ENCODE assay signal across 8 cellular contexts in genomic region chr3:44762170-44762677, GRCh38. TPM values are rescaled to one million over a fixed set of nuclear protein-coding genes. Genes with fewer than 3 reads are reported as not detected.
A peak's percentile ranks its signal among the peaks of the same experiment; 100 is the strongest.
DNase-seq lines count a peak whose midpoint lies in the region; ATAC-seq, FAIRE-seq and TF ChIP-seq lines count a peak whose summit lies in the region.

No MANE protein-coding gene starts in this region.

- TF ChIP-seq CTCF in keratinocyte (optimal IDR thresholded peaks at IDR 0.05 in 1 of 3, IDR thresholded peaks at IDR 0.05 in 1 of 3, conservative IDR thresholded peaks at IDR 0.05 in 1 of 3; ENCODE audit: extremely low read depth in 1 of 3, insufficient read depth in 2 of 3, low read length in 3 of 3), result no peak
- TF ChIP-seq CTCF in thyroid gland (IDR thresholded peaks at IDR 0.05), result no peak

- H3K4me2 ChIP-seq in keratinocyte (ENCODE audit: control insufficient read depth, extremely low read depth, insufficient read depth, low read depth, low read length), result peak overlapping the region; percentile 99

- no peaks in the 10 kb centered on the region for H4K20me1 ChIP-seq in keratinocyte (ENCODE audit: control insufficient read depth, extremely low read depth, insufficient read depth, low read length)

- peak overlapping the region; percentile 85 for H3K9ac ChIP-seq in keratinocyte (ENCODE audit: control insufficient read depth, extremely low read depth, insufficient read depth, low read length)

- peak overlapping the region; percentile 100 for H2AFZ ChIP-seq in keratinocyte (ENCODE audit: control insufficient read depth, low read length)

- DNase-seq in GM03348 (ENCODE audit: low spot score) (peak; percentile 14), keratinocyte (ENCODE audit: low read depth, low spot score) (no peak), thyroid gland (no peak), DMS114 treated with DMSO at 0.1 percent for 48 hours (lab: John Stamatoyannopoulos, UW; ENCODE audit: unreplicated experiment) (no peak)
- DNase-seq in activated T-helper 1 cell treated with anti-CD3 and anti-CD28 coated beads, Interleukin-12 subunit alpha, Interleukin-12 subunit beta, Interleukin-2, Interleukin-4 antibody, amounts not matched to agents 30 ng/mL and 10 ng/mL and 1 ng/mL, durations not matched to agents 14 hours and 24 hours and 36 hours (ENCODE audit: low spot score), result no peak
- no peak for DNase-seq in stimulated activated CD4-positive, alpha-beta T cell treated with anti-CD3 and anti-CD28 coated beads, Interleukin-2, amount 100 ng/mL, for 48 hours

- H3K9me3 ChIP-seq in keratinocyte (ENCODE audit: control insufficient read depth, low read depth, low read length), result no peaks in the 10 kb centered on the region
- H3K9me3 ChIP-seq in thyroid gland, result no peaks in the 10 kb centered on the region

- H3K4me1 ChIP-seq in keratinocyte (ENCODE audit: control insufficient read depth, extremely low read depth, insufficient read depth, low read length), result peaks cover 9% of the 10 kb centered on the region
- H3K4me1 ChIP-seq in thyroid gland, result peaks cover 10 to 13% of the 10 kb centered on the region in 2 donors

- peaks cover 4% of the 10 kb centered on the region for H3K27me3 Mint-ChIP-seq in activated T-helper 1 cell treated with anti-CD3 and anti-CD28 coated beads, Interleukin-12 subunit alpha, Interleukin-12 subunit beta, Interleukin-2, Interleukin-4 antibody, amounts not matched to agents 30 ng/mL and 10 ng/mL and 1 ng/mL, durations not matched to agents 14 hours and 24 hours and 36 hours (ENCODE audit: insufficient read depth)

- peaks cover 50% of the 10 kb centered on the region for H3K79me2 ChIP-seq in keratinocyte (ENCODE audit: control insufficient read depth, insufficient read depth, low read length)

- peaks cover 36% of the 10 kb centered on the region for H3K4me1 Mint-ChIP-seq in activated T-helper 1 cell treated with anti-CD3 and anti-CD28 coated beads, Interleukin-12 subunit alpha, Interleukin-12 subunit beta, Interleukin-2, Interleukin-4 antibody, amounts not matched to agents 30 ng/mL and 10 ng/mL and 1 ng/mL, durations not matched to agents 14 hours and 24 hours and 36 hours (ENCODE audit: low read depth)

- peak; percentile 9 for ATAC-seq in HG03457 (IDR thresholded peaks at IDR 0.05; ENCODE audit: unreplicated experiment)
- ATAC-seq in HG02981 (IDR thresholded peaks at IDR 0.05; ENCODE audit: unreplicated experiment), result no peak

- TF ChIP-seq POLR2A in thyroid gland (IDR thresholded peaks at IDR 0.05), result no peak

- H3K9me1 ChIP-seq in keratinocyte (ENCODE audit: control insufficient read depth, extremely low read depth, insufficient read depth, low read length), result no peaks in the 10 kb centered on the region

- 2 to 4% methylated on average over 9 of the region's 9 CpGs for WGBS in thyroid gland, 2 donors

- dilution Hi-C loops in keratinocyte (cut with MboI; ENCODE audit: extremely low pct_ligation_motif_present, low sequenced_read_pairs), result no loop called here

- H3K36me3 ChIP-seq in keratinocyte (ENCODE audit: control insufficient read depth in 2 of 2, extremely low read depth in 1 of 2, insufficient read depth in 2 of 2, low read length in 2 of 2) (peaks cover 0 to 6% of the 10 kb centered on the region in 2 experiments), thyroid gland (no peaks in the 10 kb centered on the region)

- H3K9me3 Mint-ChIP-seq in activated T-helper 1 cell treated with anti-CD3 and anti-CD28 coated beads, Interleukin-12 subunit alpha, Interleukin-12 subunit beta, Interleukin-2, Interleukin-4 antibody, amounts not matched to agents 30 ng/mL and 10 ng/mL and 1 ng/mL, durations not matched to agents 14 hours and 24 hours and 36 hours, result peaks cover 41% of the 10 kb centered on the region

- H3K27me3 ChIP-seq in keratinocyte (ENCODE audit: control insufficient read depth, extremely low read depth, insufficient read depth, low read length), result no peaks in the 10 kb centered on the region
- no peaks in the 10 kb centered on the region for H3K27me3 ChIP-seq in thyroid gland

- peak overlapping the region; percentile 63 to 98 (median 93) for H3K4me3 ChIP-seq in keratinocyte (ENCODE audit: control insufficient read depth in 2 of 3, extremely low read depth in 1 of 3, insufficient read depth in 2 of 3, low read depth in 1 of 3, low read length in 3 of 3)
- H3K4me3 ChIP-seq in thyroid gland (replicated peaks in 1 of 3), result peak overlapping the region in 2 of 3 donors; percentile 29 to 91

- intact Hi-C loops in activated T-helper 1 cell treated with anti-CD3 and anti-CD28 coated beads, Interleukin-12 subunit alpha, Interleukin-12 subunit beta, Interleukin-2, Interleukin-4 antibody, amounts not matched to agents 30 ng/mL and 10 ng/mL and 1 ng/mL, durations not matched to agents 14 hours and 24 hours and 36 hours (cut with micrococcal nuclease), result loop anchor here (1.0 to 10.0 kb wide), 3 partner anchors 323 to 1067 kb away; partner anchors contain the start of gene ABHD5
- intact Hi-C loops in thyroid gland (cut with DNase I), result no loop called here

- H3K27ac ChIP-seq in keratinocyte (ENCODE audit: control insufficient read depth, insufficient read depth, low read length) (peak overlapping the region; percentile 79), thyroid gland (no peak overlapping the region)

- peaks cover 47% of the 10 kb centered on the region for H3K36me3 Mint-ChIP-seq in activated T-helper 1 cell treated with anti-CD3 and anti-CD28 coated beads, Interleukin-12 subunit alpha, Interleukin-12 subunit beta, Interleukin-2, Interleukin-4 antibody, amounts not matched to agents 30 ng/mL and 10 ng/mL and 1 ng/mL, durations not matched to agents 14 hours and 24 hours and 36 hours (ENCODE audit: low read depth)

- peak overlapping the region; percentile 93 for H3K4me3 Mint-ChIP-seq in activated T-helper 1 cell treated with anti-CD3 and anti-CD28 coated beads, Interleukin-12 subunit alpha, Interleukin-12 subunit beta, Interleukin-2, Interleukin-4 antibody, amounts not matched to agents 30 ng/mL and 10 ng/mL and 1 ng/mL, durations not matched to agents 14 hours and 24 hours and 36 hours

- H3K27ac Mint-ChIP-seq in activated T-helper 1 cell treated with anti-CD3 and anti-CD28 coated beads, Interleukin-12 subunit alpha, Interleukin-12 subunit beta, Interleukin-2, Interleukin-4 antibody, amounts not matched to agents 30 ng/mL and 10 ng/mL and 1 ng/mL, durations not matched to agents 14 hours and 24 hours and 36 hours, result peak overlapping the region; percentile 90

- FAIRE-seq in keratinocyte (lab: Jason Lieb, UNC), result no peak

RNA-seq across cellular contexts. Expression of gene KIF15, which starts 0.6 kb away (rescaled TPM):
- total RNA-seq in activated T-helper 1 cell treated with anti-CD3 and anti-CD28 coated beads, Interleukin-12 subunit alpha, Interleukin-12 subunit beta, Interleukin-2, Interleukin-4 antibody, amounts not matched to agents 30 ng/mL and 10 ng/mL and 1 ng/mL, durations not matched to agents 14 hours and 24 hours and 36 hours, result 23.2 and 25.5 TPM in 2 replicates
- polyA plus RNA-seq in keratinocyte, result 0.53 to 2.8 TPM (median 2.1 TPM) in 3 replicates
- 0.79 TPM for polyA plus RNA-seq in keratinocyte (2011; ENCODE audit: low read depth)
- polyA plus RNA-seq in keratinocyte (2011; cell fraction: cytosol; rRNA removed), result 0.71 and 0.90 TPM in 2 replicates
- 0.83 and 1.0 TPM in 2 replicates for polyA plus RNA-seq in keratinocyte (2011; cell fraction: nucleus; rRNA removed)
- 0.20 and 2.2 TPM in 2 replicates for polyA plus RNA-seq in keratinocyte (2012; ENCODE audit: low replicate concordance)
- 0.66 to 3.9 TPM (median 0.72 TPM) in 3 replicates for polyA minus RNA-seq in keratinocyte
- 0.38 TPM for polyA minus RNA-seq in keratinocyte (2011; cell fraction: cytosol; rRNA and poly(A)+ RNA removed)
- polyA minus RNA-seq in keratinocyte (2011; cell fraction: nucleus; rRNA and poly(A)+ RNA removed), result 0.53 and 0.78 TPM in 2 replicates
- 1 to 10 TPM in 1 of 4 donors, under 1 TPM in 2, not detected in 1; 0.15 to 1.8 (median 0.33) TPM for total RNA-seq in thyroid gland

RNA-seq across cellular contexts. Expression of gene KIAA1143, which starts 0.8 kb away (rescaled TPM):
- total RNA-seq in activated T-helper 1 cell treated with anti-CD3 and anti-CD28 coated beads, Interleukin-12 subunit alpha, Interleukin-12 subunit beta, Interleukin-2, Interleukin-4 antibody, amounts not matched to agents 30 ng/mL and 10 ng/mL and 1 ng/mL, durations not matched to agents 14 hours and 24 hours and 36 hours, result 39.2 and 40.4 TPM in 2 replicates
- polyA plus RNA-seq in keratinocyte, result 9.3 to 12.7 TPM (median 10.8 TPM) in 3 replicates
- 68.1 TPM for polyA plus RNA-seq in keratinocyte (2011; ENCODE audit: low read depth)
- 8.0 and 14.3 TPM in 2 replicates for polyA plus RNA-seq in keratinocyte (2011; cell fraction: cytosol; rRNA removed)
- polyA plus RNA-seq in keratinocyte (2011; cell fraction: nucleus; rRNA removed), result 6.9 and 8.5 TPM in 2 replicates
- polyA plus RNA-seq in keratinocyte (2012; ENCODE audit: low replicate concordance), result 10.1 and 11.2 TPM in 2 replicates
- polyA minus RNA-seq in keratinocyte, result 3.8 to 15.4 TPM (median 11.6 TPM) in 3 replicates
- polyA minus RNA-seq in keratinocyte (2011; cell fraction: cytosol; rRNA and poly(A)+ RNA removed), result 11.7 TPM
- polyA minus RNA-seq in keratinocyte (2011; cell fraction: nucleus; rRNA and poly(A)+ RNA removed), result 5.2 and 9.4 TPM in 2 replicates
- 10 to 100 TPM; 28.4 to 38.7 (median 30.4) TPM for total RNA-seq in thyroid gland

RNA-seq across cellular contexts. Expression of gene ZNF501, which starts 32.8 kb away (rescaled TPM):
- total RNA-seq in activated T-helper 1 cell treated with anti-CD3 and anti-CD28 coated beads, Interleukin-12 subunit alpha, Interleukin-12 subunit beta, Interleukin-2, Interleukin-4 antibody, amounts not matched to agents 30 ng/mL and 10 ng/mL and 1 ng/mL, durations not matched to agents 14 hours and 24 hours and 36 hours, result 1.5 and 1.6 TPM in 2 replicates
- polyA plus RNA-seq in keratinocyte, result 2.5 to 2.8 TPM (median 2.7 TPM) in 3 replicates
- polyA plus RNA-seq in keratinocyte (2011; ENCODE audit: low read depth), result 0.37 TPM
- 2.0 and 2.5 TPM in 2 replicates for polyA plus RNA-seq in keratinocyte (2011; cell fraction: cytosol; rRNA removed)
- polyA plus RNA-seq in keratinocyte (2011; cell fraction: nucleus; rRNA removed), result 1.7 and 2.9 TPM in 2 replicates
- 1.8 and 2.1 TPM in 2 replicates for polyA plus RNA-seq in keratinocyte (2012; ENCODE audit: low replicate concordance)
- polyA minus RNA-seq in keratinocyte, result 0.82 to 2.2 TPM (median 1.2 TPM) in 3 replicates
- 3.3 TPM for polyA minus RNA-seq in keratinocyte (2011; cell fraction: cytosol; rRNA and poly(A)+ RNA removed)
- polyA minus RNA-seq in keratinocyte (2011; cell fraction: nucleus; rRNA and poly(A)+ RNA removed), result 4.9 and 5.3 TPM in 2 replicates
- total RNA-seq in thyroid gland, result 10 to 100 TPM in 1 of 4 donors, 1 to 10 TPM in 3; 2.8 to 15.9 (median 4.6) TPM

RNA-seq across cellular contexts. Expression of gene ZNF502, which starts 49.8 kb away (rescaled TPM):
- total RNA-seq in activated T-helper 1 cell treated with anti-CD3 and anti-CD28 coated beads, Interleukin-12 subunit alpha, Interleukin-12 subunit beta, Interleukin-2, Interleukin-4 antibody, amounts not matched to agents 30 ng/mL and 10 ng/mL and 1 ng/mL, durations not matched to agents 14 hours and 24 hours and 36 hours, result 0.54 and 0.73 TPM in 2 replicates
- polyA plus RNA-seq in keratinocyte, result 3.3 to 4.9 TPM (median 4.8 TPM) in 3 replicates
- 2.6 TPM for polyA plus RNA-seq in keratinocyte (2011; ENCODE audit: low read depth)
- 1.7 and 3.1 TPM in 2 replicates for polyA plus RNA-seq in keratinocyte (2011; cell fraction: cytosol; rRNA removed)
- 7.3 and 8.8 TPM in 2 replicates for polyA plus RNA-seq in keratinocyte (2011; cell fraction: nucleus; rRNA removed)
- 3.0 and 3.5 TPM in 2 replicates for polyA plus RNA-seq in keratinocyte (2012; ENCODE audit: low replicate concordance)
- 2.3 to 3.1 TPM in 2 of 3 replicates, not detected in the other for polyA minus RNA-seq in keratinocyte
- polyA minus RNA-seq in keratinocyte (2011; cell fraction: cytosol; rRNA and poly(A)+ RNA removed), result 1.5 TPM
- polyA minus RNA-seq in keratinocyte (2011; cell fraction: nucleus; rRNA and poly(A)+ RNA removed), result 3.8 and 5.0 TPM in 2 replicates
- total RNA-seq in thyroid gland, result 10 to 100 TPM in 1 of 4 donors, 1 to 10 TPM in 3; 6.4 to 11.1 (median 8.2) TPM
